10 cellular contexts compared by ENCODE assay signal in the genomic region with DNA sequence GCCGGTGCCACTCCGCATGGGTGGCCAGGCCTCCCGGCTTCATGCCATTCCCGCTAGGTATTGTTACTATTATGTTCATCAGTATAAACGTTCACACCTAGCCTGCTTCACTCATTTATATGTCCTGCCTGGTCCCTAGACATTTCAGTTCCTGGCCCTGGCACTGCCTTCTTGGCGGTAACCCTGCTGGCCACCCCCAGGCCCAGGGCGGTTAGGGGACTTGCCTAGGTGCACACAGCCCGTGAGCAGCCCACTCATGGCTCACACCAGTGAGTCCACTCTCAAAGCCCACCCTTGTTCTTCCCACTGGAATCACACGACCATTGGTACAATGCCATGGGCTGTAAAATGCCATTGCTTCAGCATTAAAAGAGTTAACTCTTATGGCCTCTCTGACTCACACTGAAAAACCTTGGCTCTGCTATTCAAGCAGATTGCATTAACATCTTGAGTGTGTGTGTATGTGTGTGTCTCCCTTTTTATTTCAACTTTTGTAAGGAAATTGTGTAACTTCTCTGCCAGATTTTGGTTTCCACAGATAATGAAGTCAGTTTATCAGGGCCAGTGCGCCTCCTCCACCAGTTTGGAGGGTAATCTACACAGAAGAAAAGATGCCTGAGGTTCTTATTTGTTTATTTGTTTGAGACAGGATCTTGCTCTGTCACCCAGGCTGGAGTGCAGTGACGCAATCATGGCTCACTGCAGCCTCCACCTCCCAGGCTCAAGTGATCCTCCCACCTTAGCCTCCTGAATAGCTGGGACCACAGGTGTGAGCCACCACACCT.
DNase-seq lines count a peak whose midpoint lies in the region; ATAC-seq and TF ChIP-seq lines count a peak whose summit lies in the region.
"Had no signal": no experiment of that assay in that cellular context is flagged by ENCODE, and none has a peak within 500 bp of the region (broad histone marks: within the 10 kb centered on the region; RNA-seq: fewer than 3 reads in every experiment).

No MANE protein-coding gene starts in this region.

- TF ChIP-seq POLR2A in testis (IDR thresholded peaks at IDR 0.05): no peak

- peak overlapping the region; percentile 69 for H3K27ac ChIP-seq in mesodermal cell (ENCODE audit: low read depth, low read length, severe bottlenecking)
- no peak overlapping the region for H3K27ac ChIP-seq in testis

- H3K36me3 ChIP-seq in mesodermal cell (ENCODE audit: control insufficient read depth, insufficient read depth, low read length) (peaks cover 58% of the 10 kb centered on the region), testis (ENCODE audit: low read depth, missing control alignments) (no peaks in the 10 kb centered on the region)

- H3K4me1 ChIP-seq in mesodermal cell (ENCODE audit: control insufficient read depth, insufficient read depth, low read length, poor library complexity, severe bottlenecking) (peaks cover 15% of the 10 kb centered on the region), testis (no peaks in the 10 kb centered on the region)

- DNase-seq in AG20443 (ENCODE audit: low spot score) (peak; percentile 73), NCI-H226 (peak; percentile 98), choroid plexus epithelial cell (ENCODE audit: low read depth) (peak; percentile 94), occipital lobe (lab: John Stamatoyannopoulos, UW) (no peak), GM13977 (ENCODE audit: low spot score) (no peak), testis (no peak)
- DNase-seq: DND-41, heart left ventricle had no signal

- in situ Hi-C loops in GM13977 (cut with MboI; ENCODE audit: low pct_unique_long_range_greater_than_20kb, low sequenced_read_pairs, unreplicated experiment): no loop called here

- ATAC-seq in GM18867 (IDR thresholded peaks at IDR 0.05; ENCODE audit: unreplicated experiment): no peak

- H3K4me3 ChIP-seq in choroid plexus epithelial cell (ENCODE audit: low read depth, low read length): no peak overlapping the region
- no peak overlapping the region for H3K4me3 ChIP-seq in mesodermal cell (ENCODE audit: extremely low read depth, insufficient read depth, low read length, poor library complexity, severe bottlenecking)
- H3K4me3 ChIP-seq in testis: no peak overlapping the region
- H3K4me3 ChIP-seq: heart left ventricle had no signal

- intact Hi-C loops in testis (cut with DNase I; ENCODE audit: low total_unique reads): no loop called here

- no peaks in the 10 kb centered on the region for H3K27me3 ChIP-seq in testis
- H3K27me3 ChIP-seq: heart left ventricle had no signal

- H3K9me3 ChIP-seq in mesodermal cell (ENCODE audit: control insufficient read depth, low read length): no peaks in the 10 kb centered on the region
- no peaks in the 10 kb centered on the region for H3K9me3 ChIP-seq in testis
- H3K9me3 ChIP-seq: heart left ventricle had no signal

- no peak for TF ChIP-seq CTCF in choroid plexus epithelial cell (conservative IDR thresholded peaks at IDR 0.05; ENCODE audit: low read depth, low read length)
- TF ChIP-seq CTCF in GM13977 (IDR thresholded peaks at IDR 0.05; ENCODE audit: extremely low read depth, insufficient read depth, missing control alignments): no peak
- no peak for TF ChIP-seq CTCF in testis (IDR thresholded peaks at IDR 0.05)

- 87% methylated on average over 10 of the region's 11 CpGs for WGBS in mesodermal cell (ENCODE audit: insufficient coverage in 2 of 2), 2 experiments
- 86% methylated on average over 11 of the region's 11 CpGs for WGBS in testis, 2 donors

Comparison
In these comparisons a context has a peak if more than half of its experiments do, and no peak if none do; other contexts are left out.
1. DNase-seq: peak in AG20443 (single experiment), NCI-H226 (single experiment) and choroid plexus epithelial cell (single experiment); none in occipital lobe (single experiment), GM13977 (single experiment) and testis (single experiment).